8 cellular contexts compared by ENCODE assay signal in genomic region chr1:212699839-212700596, GRCh38. TPM values are rescaled to one million over a fixed set of nuclear protein-coding genes. Genes with fewer than 3 reads are reported as not detected.
A peak's percentile ranks its signal among the peaks of the same experiment; 100 is the strongest.
DNase-seq lines count a peak whose midpoint lies in the region; ATAC-seq and TF ChIP-seq lines count a peak whose summit lies in the region.

TSS of gene BATF3 (minus strand) at chr1:212699840. CDS start at chr1:212699762, 78 bp downstream.

- WGBS in mesenchymal stem cell, result under 1% methylated on average over 83 of the region's 89 CpGs

- H3K9me3 ChIP-seq in colonic mucosa (no peaks in the 10 kb centered on the region), mesenchymal stem cell (ENCODE audit: control insufficient read depth, low read length) (no peaks in the 10 kb centered on the region)

- peak within 1 kb of the TSS; percentile 88 for H2BK120ac ChIP-seq in mesenchymal stem cell (ENCODE audit: low read depth, low read length)

- no peak for TF ChIP-seq CTCF in colonic mucosa (IDR thresholded peaks at IDR 0.05)

- peak within 1 kb of the TSS in 1 of 2 experiments; percentile 19 for H3K4ac ChIP-seq in mesenchymal stem cell (ENCODE audit: low read depth in 1 of 2, low read length in 2 of 2)

- H3K9ac ChIP-seq in colonic mucosa (ENCODE audit: low read depth in 2 of 2, low read length in 2 of 2), result peak within 1 kb of the TSS; percentile 29 to 58
- peak within 1 kb of the TSS; percentile 65 for H3K9ac ChIP-seq in mesenchymal stem cell (ENCODE audit: low read length)

- H2BK5ac ChIP-seq in mesenchymal stem cell (ENCODE audit: low read depth, low read length, poor library complexity, severe bottlenecking), result no peak within 1 kb of the TSS

- H4K8ac ChIP-seq in mesenchymal stem cell (ENCODE audit: low read length), result peak within 1 kb of the TSS; percentile 64

- H3K4me1 ChIP-seq in colonic mucosa (peaks cover 11% of the 10 kb centered on the region), mesenchymal stem cell (ENCODE audit: control insufficient read depth, insufficient read depth, low read depth, low read length) (peaks cover 21% of the 10 kb centered on the region)

- H3K36me3 ChIP-seq in colonic mucosa, result no peaks in the 10 kb centered on the region
- no peaks in the 10 kb centered on the region for H3K36me3 ChIP-seq in mesenchymal stem cell (ENCODE audit: control insufficient read depth in 1 of 2, insufficient read depth in 2 of 2, low read depth in 1 of 2, low read length in 2 of 2)

- H3K27me3 ChIP-seq in colonic mucosa (peaks cover 52% of the 10 kb centered on the region), mesenchymal stem cell (ENCODE audit: control insufficient read depth in 1 of 2, insufficient read depth in 1 of 2, low read length in 2 of 2) (peaks cover 18 to 50% of the 10 kb centered on the region in 2 experiments)

- H3K4me3 ChIP-seq in colonic mucosa, result peak within 1 kb of the TSS; percentile 53
- H3K4me3 ChIP-seq in mesenchymal stem cell (ENCODE audit: insufficient read depth in 1 of 2, low read depth in 1 of 2, low read length in 2 of 2), result peak within 1 kb of the TSS; percentile 58 to 78

- no peaks in the 10 kb centered on the region for H3K79me1 ChIP-seq in mesenchymal stem cell (replicated peaks; ENCODE audit: low read length, poor library complexity, severe bottlenecking)

- no peak within 1 kb of the TSS for H3K14ac ChIP-seq in mesenchymal stem cell (ENCODE audit: low read length in 2 of 2)

- no peak within 1 kb of the TSS for H3K23ac ChIP-seq in mesenchymal stem cell (ENCODE audit: low read length in 2 of 2)

- H2AK5ac ChIP-seq in mesenchymal stem cell (ENCODE audit: low read length, severe bottlenecking), result no peak within 1 kb of the TSS

- no peak within 1 kb of the TSS for H2AFZ ChIP-seq in mesenchymal stem cell (ENCODE audit: low read depth, low read length)

- intact Hi-C loops in colonic mucosa (cut with DNase I), result no loop called here

- H2BK15ac ChIP-seq in mesenchymal stem cell (ENCODE audit: low read depth, poor library complexity, severe bottlenecking), result peak within 1 kb of the TSS; percentile 17

- H3K4me2 ChIP-seq in mesenchymal stem cell (ENCODE audit: low read length, poor library complexity, severe bottlenecking), result peak within 1 kb of the TSS; percentile 95

- H3K27ac ChIP-seq in colonic mucosa, result peak within 1 kb of the TSS; percentile 62
- H3K27ac ChIP-seq in mesenchymal stem cell (ENCODE audit: low read length, poor library complexity, severe bottlenecking), result no peak within 1 kb of the TSS

- peak; percentile 28 for ATAC-seq in HG03280 (IDR thresholded peaks at IDR 0.05; ENCODE audit: unreplicated experiment)

- H2BK12ac ChIP-seq in mesenchymal stem cell (ENCODE audit: low read length in 2 of 2), result no peak within 1 kb of the TSS

- peak within 1 kb of the TSS in 1 of 2 experiments; percentile 71 for H3K18ac ChIP-seq in mesenchymal stem cell (ENCODE audit: low read depth in 1 of 2, low read length in 2 of 2)

- peak; percentile 44 for DNase-seq in NCI-H345 (lab: John Stamatoyannopoulos, UW)
- DNase-seq in NCI-H345 treated with DMSO at 0.1 percent for 48 hours (lab: John Stamatoyannopoulos, UW; ENCODE audit: unreplicated experiment), result no peak
- peak; percentile 52 for DNase-seq in activated CD4-positive, CD25-positive, alpha-beta regulatory T cell treated with anti-CD3 and anti-CD28 coated beads, Interleukin-2, amount 50 U/mL, for 72 hours
- DNase-seq in colonic mucosa, result peak; percentile 42
- DNase-seq in mesenchymal stem cell, result peak; percentile 60
- peak; percentile 77 to 83 for DNase-seq in stimulated activated CD8-positive, alpha-beta memory T cell treated with anti-CD3 and anti-CD28 coated beads, Interleukin-7, amount 100 ng/mL, for 4 hours (ENCODE audit: low read depth in 2 of 2)
- no peak for DNase-seq in KG1 (lab: John Stamatoyannopoulos, UW)

- H4K91ac ChIP-seq in mesenchymal stem cell (ENCODE audit: low read length), result peak within 1 kb of the TSS; percentile 66

RNA-seq across cellular contexts. Expression of gene BATF3, which starts in this region (rescaled TPM):
- under 1 TPM; 0.74 to 0.88 TPM for total RNA-seq in colonic mucosa
- polyA plus RNA-seq in mesenchymal stem cell (2013, experiment 1 of 2), result 7.8 TPM
- 8.1 TPM for polyA plus RNA-seq in mesenchymal stem cell (2013, experiment 2 of 2)

Comparison
In these comparisons a context has a peak if more than half of its experiments do, and no peak if none do; other contexts are left out.
1. DNase-seq: peak in NCI-H345 (single experiment), activated CD4-positive, CD25-positive, alpha-beta regulatory T cell treated with anti-CD3 and anti-CD28 coated beads, Interleukin-2, amount 50 U/mL, for 72 hours (single experiment), mesenchymal stem cell (single experiment) and stimulated activated CD8-positive, alpha-beta memory T cell treated with anti-CD3 and anti-CD28 coated beads, Interleukin-7, amount 100 ng/mL, for 4 hours (2 of 2); none in NCI-H345 treated with DMSO at 0.1 percent for 48 hours (single experiment) and KG1 (single experiment).
2. Peak in DNase-seq, H3K4me3 ChIP-seq, H3K27ac ChIP-seq and H3K9ac ChIP-seq in colonic mucosa; RNA of the gene not detected or under 1 TPM.